12 cellular contexts compared by ENCODE assay signal in genomic region chr2:161418275-161418714, GRCh38. TPM values are rescaled to one million over a fixed set of nuclear protein-coding genes. Genes with fewer than 3 reads are reported as not detected.
DNase-seq lines count a peak whose midpoint lies in the region; ATAC-seq and TF ChIP-seq lines count a peak whose summit lies in the region.
"Had no signal": no experiment of that assay in that cellular context is flagged by ENCODE, and none has a peak within 500 bp of the region (broad histone marks: within the 10 kb centered on the region; RNA-seq: fewer than 3 reads in every experiment).

No MANE protein-coding gene starts in this region.

- H2BK120ac ChIP-seq in H9 (ENCODE audit: low read depth, low read length, poor library complexity, severe bottlenecking) (no peak overlapping the region), neuronal stem cell (ENCODE audit: low read depth, low read length) (no peak overlapping the region)

- no peak overlapping the region for H2BK15ac ChIP-seq in H9 (ENCODE audit: low read depth, low read length)
- no peak overlapping the region for H2BK15ac ChIP-seq in neuronal stem cell (ENCODE audit: low read length)

- no peak overlapping the region for H3K27ac ChIP-seq in H9 (ENCODE audit: insufficient read length, low read depth, low read length)
- no peak overlapping the region for H3K27ac ChIP-seq in neuronal stem cell (replicated peaks; ENCODE audit: low read length)
- H3K27ac ChIP-seq: 22Rv1, brain microvascular endothelial cell had no signal

- no peak overlapping the region for H3K4me3 ChIP-seq in neuronal stem cell (ENCODE audit: low read length in 2 of 2)

- peak overlapping the region; percentile 89 for H3K4me2 ChIP-seq in H9 (ENCODE audit: insufficient read depth, insufficient read length, low read length)
- H3K4me2 ChIP-seq in neuronal stem cell (ENCODE audit: insufficient read depth, low read length, poor library complexity, severe bottlenecking): no peak overlapping the region

- no peak overlapping the region for H3K18ac ChIP-seq in H9 (ENCODE audit: insufficient read length, low read depth, low read length)
- no peak overlapping the region for H3K18ac ChIP-seq in neuronal stem cell (ENCODE audit: low read length)

- H3K14ac ChIP-seq in H9 (ENCODE audit: insufficient read depth, low read length) (no peak overlapping the region), neuronal stem cell (ENCODE audit: low read length) (no peak overlapping the region)

- no peak overlapping the region for H4K91ac ChIP-seq in H9 (ENCODE audit: insufficient read length, low read depth, low read length)
- no peak overlapping the region for H4K91ac ChIP-seq in neuronal stem cell (ENCODE audit: low read depth, low read length, poor library complexity)

- H3K4ac ChIP-seq in H9 (ENCODE audit: low read depth, low read length): no peak overlapping the region
- no peak overlapping the region for H3K4ac ChIP-seq in neuronal stem cell (ENCODE audit: low read length)

- H3K4me1 Mint-ChIP-seq in H9: peaks cover 44 to 66% of the 10 kb centered on the region in 2 experiments
- peaks cover 42% of the 10 kb centered on the region for H3K4me1 Mint-ChIP-seq in central memory CD8-positive, alpha-beta T cell

- peak overlapping the region in 1 of 2 experiments; percentile 78; a peak in 3 of 5 replicates for H3K4me3 Mint-ChIP-seq in H9
- peak overlapping the region; percentile 23 for H3K4me3 Mint-ChIP-seq in central memory CD8-positive, alpha-beta T cell

- peaks cover 0 to 2% (median 0%) of the 10 kb centered on the region in 3 experiments; a peak in 1 of 7 replicates for H3K36me3 Mint-ChIP-seq in H9 (ENCODE audit: insufficient read depth in 1 of 3, low read depth in 3 of 3)
- peaks cover 1% of the 10 kb centered on the region for H3K36me3 Mint-ChIP-seq in central memory CD8-positive, alpha-beta T cell (ENCODE audit: insufficient read depth)

- H3K9me3 Mint-ChIP-seq in H9: peaks cover 3 to 7% of the 10 kb centered on the region in 2 experiments; a peak in 2 of 5 replicates
- H3K9me3 Mint-ChIP-seq in central memory CD8-positive, alpha-beta T cell: no peaks in the 10 kb centered on the region

- H3K79me2 ChIP-seq in H9 (ENCODE audit: insufficient read depth, low read length): no peaks in the 10 kb centered on the region

- no peak overlapping the region for H3T11ph ChIP-seq in H9 (ENCODE audit: low read length)

- WGBS in H9 (ENCODE audit: extremely low coverage, insufficient read length, low lambda C conversion rate): no CpG with 5 or more reads among the region's 15 CpGs
- WGBS in neuronal stem cell (ENCODE audit: extremely low coverage in 2 of 2, insufficient read length in 2 of 2, insufficient replicate concordance in 1 of 2), 2 donors: no CpG with 5 or more reads among the region's 15 CpGs

- H3K4me1 ChIP-seq in H9 (ENCODE audit: insufficient read depth, low read length): 0 out of 2 replicates have a peak, but pooled peaks cover under 1% of the 10 kb centered on the region
- H3K4me1 ChIP-seq in neuronal stem cell (ENCODE audit: control insufficient read depth in 2 of 2, insufficient read depth in 1 of 2, low read depth in 1 of 2, low read length in 2 of 2): peaks cover 6 to 15% of the 10 kb centered on the region in 2 donors

- H3K23ac ChIP-seq in H9 (ENCODE audit: insufficient read length, low read depth, low read length) (no peak overlapping the region), neuronal stem cell (ENCODE audit: low read depth, low read length, poor library complexity) (no peak overlapping the region)

- no peaks in the 10 kb centered on the region for H4K20me1 ChIP-seq in H9 (ENCODE audit: control insufficient read depth, insufficient read depth, insufficient read length)

- H3K36me3 ChIP-seq in neuronal stem cell (replicated peaks in 1 of 2; ENCODE audit: control insufficient read depth in 2 of 2, insufficient read depth in 2 of 2, low read length in 2 of 2): no peaks in the 10 kb centered on the region
- H3K36me3 ChIP-seq: brain microvascular endothelial cell had no signal

- no peak overlapping the region for H2AFZ ChIP-seq in H9 (ENCODE audit: low read length)
- peak overlapping the region; percentile 91 for H2AFZ ChIP-seq in neuronal stem cell (ENCODE audit: low read length)

- H2BK20ac ChIP-seq in H9 (ENCODE audit: low read depth, low read length, poor library complexity, severe bottlenecking): no peak overlapping the region

- no peak for TF ChIP-seq CTCF in H9 (conservative IDR thresholded peaks at IDR 0.05)

- H4K8ac ChIP-seq in H9 (replicated peaks; ENCODE audit: insufficient read length, low read depth, low read length) (no peak overlapping the region), neuronal stem cell (ENCODE audit: low read depth, low read length) (no peak overlapping the region)

- H2BK12ac ChIP-seq in H9 (ENCODE audit: insufficient read length, low read depth, low read length) (no peak overlapping the region), neuronal stem cell (ENCODE audit: low read length) (no peak overlapping the region)

- ATAC-seq in central memory CD8-positive, alpha-beta T cell (replicated peaks; ENCODE audit: extremely low read depth, poor library complexity, severe bottlenecking): no peak
- no peak for ATAC-seq in HG03095 (IDR thresholded peaks at IDR 0.05; ENCODE audit: unreplicated experiment)

- no peak overlapping the region for H2BK5ac ChIP-seq in H9 (ENCODE audit: insufficient read length, low read length)
- no peak overlapping the region for H2BK5ac ChIP-seq in neuronal stem cell (ENCODE audit: low read length)

- H3K27me3 Mint-ChIP-seq in H9 (ENCODE audit: low read depth): peaks cover 100% of the 10 kb centered on the region
- peaks cover 97% of the 10 kb centered on the region for H3K27me3 Mint-ChIP-seq in central memory CD8-positive, alpha-beta T cell

- DNase-seq in NCI-H1417 (lab: John Stamatoyannopoulos, UW) (peak in 2 of 3 experiments; percentile 26 to 41), NCI-H1417 treated with DMSO at 0.1 percent for 48 hours (lab: John Stamatoyannopoulos, UW) (no peak), H9 (no peak), neuronal stem cell (ENCODE audit: low spot score) (no peak)
- DNase-seq in central memory CD8-positive, alpha-beta T cell (ENCODE audit: low spot score in 2 of 2): no peak
- DNase-seq in NK-92 treated with Interleukin-12 subunit alpha and Interleukin-12 subunit beta, amount 100 ng/mL, for 24 hours (lab: John Stamatoyannopoulos, UW): no peak
- DNase-seq in effector CD8-positive, alpha-beta T cell (lab: John Stamatoyannopoulos, UW): no peak
- DNase-seq: brain microvascular endothelial cell, NCI-H524 treated with DMSO at 0.1 percent for 48 hours had no signal

- H3K79me1 ChIP-seq in H9 (ENCODE audit: insufficient read depth, low read depth, low read length, poor library complexity, severe bottlenecking): no peaks in the 10 kb centered on the region
- H3K79me1 ChIP-seq in neuronal stem cell (ENCODE audit: low read depth, low read length): no peaks in the 10 kb centered on the region

- H3K27me3 ChIP-seq in H9 (ENCODE audit: insufficient read depth, low read length): peaks cover 86% of the 10 kb centered on the region
- H3K27me3 ChIP-seq in neuronal stem cell (ENCODE audit: control insufficient read depth in 3 of 3, insufficient read depth in 3 of 3, low read depth in 1 of 3, low read length in 3 of 3): peaks cover 36 to 99% (median 96%) of the 10 kb centered on the region in 3 experiments

- H3K9ac ChIP-seq in H9 (ENCODE audit: extremely low read depth, insufficient read length, low read length) (no peak overlapping the region), neuronal stem cell (ENCODE audit: low read depth, low read length, poor library complexity) (no peak overlapping the region)

- H3K56ac ChIP-seq in H9 (ENCODE audit: insufficient read length, low read depth, low read length): no peak overlapping the region

- H4K5ac ChIP-seq in H9 (ENCODE audit: insufficient read length, low read depth, low read length): no peak overlapping the region

- H3K23me2 ChIP-seq in H9 (ENCODE audit: insufficient read length, low read depth, low read length, poor library complexity, severe bottlenecking): peaks cover 13% of the 10 kb centered on the region

- H2AK5ac ChIP-seq in H9 (ENCODE audit: insufficient read length, low read length): no peak overlapping the region
- H2AK5ac ChIP-seq in neuronal stem cell (ENCODE audit: low read depth, low read length): no peak overlapping the region

- no peak overlapping the region for H3K27ac Mint-ChIP-seq in H9
- H3K27ac Mint-ChIP-seq in central memory CD8-positive, alpha-beta T cell (ENCODE audit: low read depth): no peak overlapping the region

- H3K9me3 ChIP-seq in H9 (ENCODE audit: control insufficient read depth, low read depth, low read length): no peaks in the 10 kb centered on the region
- no peaks in the 10 kb centered on the region for H3K9me3 ChIP-seq in neuronal stem cell (replicated peaks in 1 of 2; ENCODE audit: control insufficient read depth in 2 of 2, insufficient read depth in 1 of 2, low read depth in 1 of 2, low read length in 2 of 2)

RNA-seq across cellular contexts. Expression of gene TBR1, which starts 2.2 kb away (rescaled TPM):
- total RNA-seq in H9 (2021): 0.24 TPM in 1 of 2 replicates, not detected in the other
- 0.01 TPM for polyA plus RNA-seq in neuronal stem cell (2013, experiment 1 of 2)
- 0.01 TPM for polyA plus RNA-seq in neuronal stem cell (2013, experiment 2 of 2)
- total RNA-seq: epithelial cell of proximal tubule had no signal

Comparison
In these comparisons a context has a peak if more than half of its experiments do, and no peak if none do; other contexts are left out.
1. DNase-seq: peak in NCI-H1417 (2 of 3); none in NCI-H1417 treated with DMSO at 0.1 percent for 48 hours (single experiment), H9 (single experiment), central memory CD8-positive, alpha-beta T cell (0 of 2), neuronal stem cell (single experiment), NK-92 treated with Interleukin-12 subunit alpha and Interleukin-12 subunit beta, amount 100 ng/mL, for 24 hours (single experiment) and effector CD8-positive, alpha-beta T cell (single experiment).